ENCODE assay signal across 8 cellular contexts in genomic region chr10:22712246-22712958, GRCh38. TPM values are rescaled to one million over a fixed set of nuclear protein-coding genes. Genes with fewer than 3 reads are reported as not detected.
A peak's percentile ranks its signal among the peaks of the same experiment; 100 is the strongest.
DNase-seq lines count a peak whose midpoint lies in the region; ATAC-seq and TF ChIP-seq lines count a peak whose summit lies in the region.

No MANE protein-coding gene starts in this region.

- H3K36me3 Mint-ChIP-seq in activated B cell treated with CpG ODN at 0.5 μM for 24 hours (ENCODE audit: low read depth), result peaks cover 9% of the 10 kb centered on the region

- TF ChIP-seq CTCF in activated B cell treated with CpG ODN at 0.5 μM for 24 hours (IDR thresholded peaks at IDR 0.05) (no peak), spleen (IDR thresholded peaks at IDR 0.05 in 8 of 11, conservative IDR thresholded peaks at IDR 0.05 in 3 of 11) (no peak)

- no peak for ATAC-seq in activated B cell treated with CpG ODN at 0.5 μM for 24 hours (ENCODE audit: low read depth)
- ATAC-seq in HG03442 (IDR thresholded peaks at IDR 0.05; ENCODE audit: unreplicated experiment), result no peak
- no peak for ATAC-seq in HG02981 (IDR thresholded peaks at IDR 0.05; ENCODE audit: unreplicated experiment)

- H3K4me3 ChIP-seq in HAP-1 (peak overlapping the region; percentile 76), iPS DF 6.9 (ENCODE audit: low read length) (peak overlapping the region; percentile 76; the same call in 1 of the 2 replicates), spleen (peak overlapping the region; percentile 46 to 97 (median 90))

- TF ChIP-seq POLR2A in spleen (IDR thresholded peaks at IDR 0.05), result no peak

- no peak overlapping the region for H3K27ac ChIP-seq in iPS DF 6.9 (ENCODE audit: low read length)
- peak overlapping the region in 7 of 8 donors; percentile 91 to 97 (median 95) for H3K27ac ChIP-seq in spleen

- peak overlapping the region; percentile 90 for H3K4me3 Mint-ChIP-seq in activated B cell treated with CpG ODN at 0.5 μM for 24 hours

- H3K27me3 Mint-ChIP-seq in activated B cell treated with CpG ODN at 0.5 μM for 24 hours, result no peaks in the 10 kb centered on the region

- H3K36me3 ChIP-seq in HAP-1 (replicated peaks) (no peaks in the 10 kb centered on the region), iPS DF 6.9 (ENCODE audit: control insufficient read depth, insufficient read depth, low read length) (no peaks in the 10 kb centered on the region), spleen (peaks cover 0 to 8% (median 0%) of the 10 kb centered on the region in 6 donors)

- H3K27me3 ChIP-seq in HAP-1 (ENCODE audit: low read depth), result no peaks in the 10 kb centered on the region
- H3K27me3 ChIP-seq in iPS DF 6.9 (ENCODE audit: control insufficient read depth, insufficient read depth, low read length), result no peaks in the 10 kb centered on the region; the same call in 1 of the 2 replicates
- H3K27me3 ChIP-seq in spleen (replicated peaks in 1 of 7), result no peaks in the 10 kb centered on the region

- no CpG with 5 or more reads among the region's 8 CpGs for WGBS in iPS DF 6.9 (ENCODE audit: insufficient coverage, insufficient read length)
- WGBS in spleen, 5 donors, result 20 to 31% (median 21%) methylated on average over 8 of the region's 8 CpGs

- peaks cover 58% of the 10 kb centered on the region for H3K4me1 Mint-ChIP-seq in activated B cell treated with CpG ODN at 0.5 μM for 24 hours

- H3K27ac Mint-ChIP-seq in activated B cell treated with CpG ODN at 0.5 μM for 24 hours, result peak overlapping the region; percentile 74

- no peaks in the 10 kb centered on the region for H3K9me3 Mint-ChIP-seq in activated B cell treated with CpG ODN at 0.5 μM for 24 hours

- DNase-seq in HAP-1 (ENCODE audit: low spot score in 2 of 2), result no peak
- DNase-seq in activated B cell treated with CpG ODN at 0.5 μM for 24 hours, result no peak
- DNase-seq in iPS DF 6.9 (ENCODE audit: low read depth, low spot score), result no peak
- no peak for DNase-seq in spleen
- DNase-seq in NCI-H1105 (lab: John Stamatoyannopoulos, UW), result no peak
- no peak for DNase-seq in activated CD4-positive, CD25-positive, alpha-beta regulatory T cell treated with anti-CD3 and anti-CD28 coated beads, Interleukin-2, amount 50 U/mL, for 72 hours

- intact Hi-C loops in activated B cell treated with CpG ODN at 0.5 μM for 24 hours (cut with micrococcal nuclease), result loop anchor here (5.0 to 10.0 kb wide), 3 partner anchors 370 to 710 kb away; partner anchors contain the start of genes DNAJC1 and MSRB2
- intact Hi-C loops in spleen (cut with DNase I; ENCODE audit: low total_unique reads), result no loop called here

- POLR2A ChIA-PET in activated B cell treated with CpG ODN at 0.5 μM for 24 hours (lab: Charles Lee), result interaction anchor here (0.6 to 4.3 kb wide), 10 partner anchors 8 to 276 kb away, joined by 3 to 38 read pairs (median 6); no protein-coding TSS in a partner anchor

- H3K9me3 ChIP-seq in HAP-1 (no peaks in the 10 kb centered on the region), iPS DF 6.9 (ENCODE audit: control insufficient read depth, insufficient read depth, low read length) (no peaks in the 10 kb centered on the region), spleen (no peaks in the 10 kb centered on the region)

- H3K4me1 ChIP-seq in HAP-1, result peaks cover 13% of the 10 kb centered on the region
- 0 out of 2 replicates have a peak, but pooled peaks cover 3% of the 10 kb centered on the region for H3K4me1 ChIP-seq in iPS DF 6.9 (ENCODE audit: control insufficient read depth, insufficient read depth, low read length)
- H3K4me1 ChIP-seq in spleen, result peaks cover 21 to 70% (median 57%) of the 10 kb centered on the region in 6 donors

- in situ Hi-C loops in HAP-1 (cut with MboI; ENCODE audit: low sequenced_read_pairs), result no loop called here

- CTCF ChIA-PET in activated B cell treated with CpG ODN at 0.5 μM for 24 hours (lab: Charles Lee), result interaction anchor here (0.7 to 1.9 kb wide), 5 partner anchors 20 to 138 kb away, joined by 3 to 9 read pairs (median 4); no protein-coding TSS in a partner anchor

RNA-seq across cellular contexts. Expression of gene PIP4K2A, which starts 2.0 kb away (rescaled TPM):
- 94.6 and 102 TPM in 2 replicates for total RNA-seq in activated B cell treated with CpG ODN at 0.5 μM for 24 hours
- total RNA-seq in spleen, result 100 to 1,000 TPM in 5 of 7 donors, 10 to 100 TPM in 2; 95.1 to 168 (median 136) TPM
- 10 to 100 TPM; 30.1 to 35.7 (median 30.6) TPM for polyA plus RNA-seq in spleen
